In the genomic region with DNA sequence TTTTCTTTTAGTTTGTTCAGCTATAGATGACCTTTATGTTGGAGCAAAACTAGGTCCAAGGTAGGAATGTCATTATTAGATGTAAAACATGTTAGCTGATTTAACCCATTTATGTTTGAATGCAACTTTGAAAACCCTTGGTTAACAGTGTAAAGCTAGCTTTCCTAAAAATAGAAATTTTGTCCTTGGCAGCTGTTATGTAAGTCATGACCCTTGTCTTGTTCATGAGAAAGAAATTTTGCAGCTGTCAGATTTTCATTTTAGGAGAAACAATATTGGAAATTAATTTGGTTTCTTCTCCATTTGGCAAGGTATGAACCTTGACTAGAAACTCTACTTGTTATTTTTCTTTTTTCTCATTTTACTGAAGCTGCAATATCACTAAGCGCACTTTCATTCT, we compare ENCODE assay signal across 30 cellular contexts.
"Had no signal": no experiment of that assay in that cellular context is flagged by ENCODE, and none has a peak within 500 bp of the region (broad histone marks: within the 10 kb centered on the region; RNA-seq: fewer than 3 reads in every experiment).

No MANE protein-coding gene starts in this region.

- H3K27ac Mint-ChIP-seq: activated B cell treated with CpG ODN at 0.5 μM for 24 hours; activated CD4-positive, alpha-beta memory T cell treated with anti-CD3 and anti-CD28 coated beads for 36 hours; activated CD4-positive, alpha-beta T cell treated with anti-CD3 and anti-CD28 coated beads, Interleukin-2, amount 10 ng/mL, durations not matched to agents 7 days and 5 days; activated naive CD4-positive, alpha-beta T cell treated with anti-CD3 and anti-CD28 coated beads for 36 hours; activated naive CD8-positive, alpha-beta T cell treated with anti-CD3 and anti-CD28 coated beads for 36 hours; activated T-helper 17 cell treated with anti-CD3 and anti-CD28 coated beads, Interleukin-2, amount 50 U/mL, for 72 hours; T-cell had no signal

- H3K27me3 Mint-ChIP-seq: activated B cell treated with CpG ODN at 0.5 μM for 24 hours; activated CD4-positive, alpha-beta memory T cell treated with anti-CD3 and anti-CD28 coated beads for 36 hours; activated naive CD8-positive, alpha-beta T cell treated with anti-CD3 and anti-CD28 coated beads for 36 hours; activated T-helper 17 cell treated with anti-CD3 and anti-CD28 coated beads, Interleukin-2, amount 50 U/mL, for 72 hours; T-cell had no signal

- FAIRE-seq: TTC549 had no signal

- H3K9ac ChIP-seq: KMS-11 had no signal

- H3K4me1 Mint-ChIP-seq: activated B cell treated with CpG ODN at 0.5 μM for 24 hours; activated CD4-positive, alpha-beta T cell treated with anti-CD3 and anti-CD28 coated beads, Interleukin-2, amount 10 ng/mL, durations not matched to agents 7 days and 5 days; activated naive CD8-positive, alpha-beta T cell treated with anti-CD3 and anti-CD28 coated beads for 36 hours; activated T-helper 17 cell treated with anti-CD3 and anti-CD28 coated beads, Interleukin-2, amount 50 U/mL, for 72 hours; T-cell had no signal

- DNase-seq: activated B cell treated with CpG ODN at 0.5 μM for 24 hours; activated CD4-positive, alpha-beta memory T cell treated with anti-CD3 and anti-CD28 coated beads for 36 hours; activated CD4-positive, alpha-beta T cell treated with anti-CD3 and anti-CD28 coated beads for 1 hour; activated CD4-positive, alpha-beta T cell treated with anti-CD3 and anti-CD28 coated beads, Interleukin-2, amount 10 ng/mL, durations not matched to agents 7 days and 5 days; activated CD8-positive, alpha-beta memory T cell treated with anti-CD3 and anti-CD28 coated beads for 24 hours; activated gamma-delta T cell; activated naive CD4-positive, alpha-beta T cell treated with anti-CD3 and anti-CD28 coated beads for 36 hours; activated naive CD8-positive, alpha-beta T cell treated with anti-CD3 and anti-CD28 coated beads for 36 hours; activated T-cell treated with anti-CD3 and anti-CD28 coated beads, Interleukin-2, amount 50 U/mL, for 4 hours; adrenal gland; anterior cingulate cortex; central memory CD4-positive, alpha-beta T cell; MG63; MV-4-11; NCI-H1105; NCI-H1436; NCI-H1694 treated with DMSO at 0.1 percent for 48 hours; NCI-H2029 treated with DMSO at 0.1 percent for 48 hours; NCI-H345; NCI-H510A; NCI-H526 treated with DMSO at 0.1 percent for 48 hours; NCI-H82; SIG-M5; T-cell; T-helper 2 cell; T1000 had no signal

- ATAC-seq: activated T-cell treated with anti-CD3 and anti-CD28 coated beads, Interleukin-2, amount 50 U/mL, for 4 hours; activated T-helper 17 cell treated with anti-CD3 and anti-CD28 coated beads, Interleukin-2, amount 50 U/mL, for 72 hours; T-cell had no signal

- H3K9me3 ChIP-seq: adrenal gland, MG63 had no signal

- H3K27me3 ChIP-seq: adrenal gland, MG63 had no signal

- H3K4me3 ChIP-seq: adrenal gland, MG63, SK-N-MC had no signal

- H3K36me3 ChIP-seq: adrenal gland, MG63 had no signal

- H3K4me3 Mint-ChIP-seq: activated B cell treated with CpG ODN at 0.5 μM for 24 hours; activated CD4-positive, alpha-beta memory T cell treated with anti-CD3 and anti-CD28 coated beads for 36 hours; activated CD4-positive, alpha-beta T cell treated with anti-CD3 and anti-CD28 coated beads, Interleukin-2, amount 10 ng/mL, durations not matched to agents 7 days and 5 days; activated naive CD4-positive, alpha-beta T cell treated with anti-CD3 and anti-CD28 coated beads for 36 hours; activated naive CD8-positive, alpha-beta T cell treated with anti-CD3 and anti-CD28 coated beads for 36 hours; activated T-cell treated with anti-CD3 and anti-CD28 coated beads, Interleukin-2, amount 50 U/mL, for 4 hours; activated T-helper 17 cell treated with anti-CD3 and anti-CD28 coated beads, Interleukin-2, amount 50 U/mL, for 72 hours; T-cell had no signal

- H3K36me3 Mint-ChIP-seq: activated CD4-positive, alpha-beta memory T cell treated with anti-CD3 and anti-CD28 coated beads for 36 hours; activated naive CD8-positive, alpha-beta T cell treated with anti-CD3 and anti-CD28 coated beads for 36 hours had no signal

- H3K9me3 Mint-ChIP-seq: activated B cell treated with CpG ODN at 0.5 μM for 24 hours; activated CD4-positive, alpha-beta memory T cell treated with anti-CD3 and anti-CD28 coated beads for 36 hours; activated CD4-positive, alpha-beta T cell treated with anti-CD3 and anti-CD28 coated beads, Interleukin-2, amount 10 ng/mL, durations not matched to agents 7 days and 5 days; activated naive CD4-positive, alpha-beta T cell treated with anti-CD3 and anti-CD28 coated beads for 36 hours; activated naive CD8-positive, alpha-beta T cell treated with anti-CD3 and anti-CD28 coated beads for 36 hours; activated T-cell treated with anti-CD3 and anti-CD28 coated beads, Interleukin-2, amount 50 U/mL, for 4 hours; activated T-helper 17 cell treated with anti-CD3 and anti-CD28 coated beads, Interleukin-2, amount 50 U/mL, for 72 hours; T-cell had no signal
